ENCODE assay signal across 18 cellular contexts in genomic region chr10:14671383-14671782, GRCh38.
DNase-seq lines count a peak whose midpoint lies in the region; ATAC-seq, FAIRE-seq and TF ChIP-seq lines count a peak whose summit lies in the region.
"Had no signal": no experiment of that assay in that cellular context is flagged by ENCODE, and none has a peak within 500 bp of the region (broad histone marks: within the 10 kb centered on the region; RNA-seq: fewer than 3 reads in every experiment).

No MANE protein-coding gene starts in this region.

- no peak overlapping the region for H4K5ac ChIP-seq in H9 (ENCODE audit: insufficient read length, low read depth, low read length)

- H3K23me2 ChIP-seq in H9 (ENCODE audit: insufficient read length, low read depth, low read length, poor library complexity, severe bottlenecking), result no peaks in the 10 kb centered on the region

- H3K14ac ChIP-seq in H9 (ENCODE audit: insufficient read depth, low read length), result no peak overlapping the region

- H3K4me1 Mint-ChIP-seq in H9, result peaks cover 24 to 31% of the 10 kb centered on the region in 2 experiments

- H3K27me3 Mint-ChIP-seq in H9 (ENCODE audit: low read depth), result peaks cover 15% of the 10 kb centered on the region
- H3K27me3 Mint-ChIP-seq: memory B cell; stimulated activated naive CD8-positive, alpha-beta T cell treated with anti-CD3 and anti-CD28 coated beads, Interleukin-15, Interleukin-2, amounts not matched to agents 100 ng/mL and 50 ng/mL, for 24 hours had no signal

- no peak overlapping the region for H3K4me2 ChIP-seq in H9 (ENCODE audit: insufficient read depth, insufficient read length, low read length)
- peak overlapping the region; percentile 63 for H3K4me2 ChIP-seq in hepatocyte
- H3K4me2 ChIP-seq: BLaER1 treated with 17β-estradiol and CSF1 and Interleukin-3, amounts not matched to agents 10 nM and 100 nM had no signal

- H2AFZ ChIP-seq in H9 (ENCODE audit: low read length) (no peak overlapping the region), hepatocyte (no peak overlapping the region)

- no peak for TF ChIP-seq POLR2A in transverse colon (IDR thresholded peaks at IDR 0.05)
- no peak for TF ChIP-seq POLR2A in H54 (IDR thresholded peaks at IDR 0.05; ENCODE audit: low read depth, low read length)

- H3K79me2 ChIP-seq in H9 (ENCODE audit: insufficient read depth, low read length) (no peaks in the 10 kb centered on the region), hepatocyte (no peaks in the 10 kb centered on the region)

- no peak overlapping the region for H4K91ac ChIP-seq in H9 (ENCODE audit: insufficient read length, low read depth, low read length)

- no peaks in the 10 kb centered on the region for H3K9me2 ChIP-seq in hepatocyte (replicated peaks; ENCODE audit: insufficient read depth)

- H2BK20ac ChIP-seq in H9 (ENCODE audit: low read depth, low read length, poor library complexity, severe bottlenecking), result no peak overlapping the region

- H4K8ac ChIP-seq in H9 (replicated peaks; ENCODE audit: insufficient read length, low read depth, low read length), result peak overlapping the region; percentile 30

- H3K9me3 ChIP-seq in H9 (ENCODE audit: control insufficient read depth, low read depth, low read length) (no peaks in the 10 kb centered on the region), SJSA1 (replicated peaks) (no peaks in the 10 kb centered on the region), hepatocyte (ENCODE audit: low read depth) (no peaks in the 10 kb centered on the region), transverse colon (no peaks in the 10 kb centered on the region)

- H3K4me1 ChIP-seq in H9 (ENCODE audit: insufficient read depth, low read length) (peaks cover 4% of the 10 kb centered on the region; the same call in 1 of the 2 replicates), SJSA1 (replicated peaks) (peaks cover 13% of the 10 kb centered on the region), hepatocyte (ENCODE audit: insufficient read depth) (peaks cover 40% of the 10 kb centered on the region), transverse colon (peaks cover 0 to 47% (median 29%) of the 10 kb centered on the region in 4 donors)

- H3T11ph ChIP-seq in H9 (ENCODE audit: low read length), result no peak overlapping the region

- TF ChIP-seq EP300 in transverse colon (IDR thresholded peaks at IDR 0.05; ENCODE audit: low read depth), result no peak

- H3K56ac ChIP-seq in H9 (ENCODE audit: insufficient read length, low read depth, low read length), result no peak overlapping the region

- H3K18ac ChIP-seq in H9 (ENCODE audit: insufficient read length, low read depth, low read length), result no peak overlapping the region

- H3K36me3 ChIP-seq in SJSA1 (no peaks in the 10 kb centered on the region), hepatocyte (replicated peaks; ENCODE audit: insufficient read depth, low read depth) (no peaks in the 10 kb centered on the region), transverse colon (no peaks in the 10 kb centered on the region)

- H3K36me3 Mint-ChIP-seq in H9 (ENCODE audit: insufficient read depth in 1 of 3, low read depth in 3 of 3), result peaks cover 0 to 1% (median 0%) of the 10 kb centered on the region in 3 experiments; a peak in 1 of 7 replicates
- H3K36me3 Mint-ChIP-seq: activated naive CD4-positive, alpha-beta T cell treated with anti-CD3 and anti-CD28 coated beads, Interleukin-2, amount 10 ng/mL, durations not matched to agents 7 days and 5 days had no signal

- H4K20me1 ChIP-seq in H9 (ENCODE audit: control insufficient read depth, insufficient read depth, insufficient read length), result no peaks in the 10 kb centered on the region
- no peaks in the 10 kb centered on the region for H4K20me1 ChIP-seq in hepatocyte (ENCODE audit: insufficient read depth, poor library complexity, severe bottlenecking)
- H4K20me1 ChIP-seq: BLaER1 treated with 17β-estradiol and CSF1 and Interleukin-3, amounts not matched to agents 10 nM and 100 nM had no signal

- H3K27ac Mint-ChIP-seq in H9, result no peak overlapping the region
- H3K27ac Mint-ChIP-seq: activated naive CD4-positive, alpha-beta T cell treated with anti-CD3 and anti-CD28 coated beads, Interleukin-2, amount 10 ng/mL, durations not matched to agents 7 days and 5 days; memory B cell; stimulated activated naive CD8-positive, alpha-beta T cell treated with anti-CD3 and anti-CD28 coated beads, Interleukin-15, Interleukin-2, amounts not matched to agents 100 ng/mL and 50 ng/mL, for 24 hours; T-helper 2 cell treated with Interferon-gamma antibody and Interleukin-4, amounts not matched to agents 5 μg/mL and 100 μg/mL, for 36 hours had no signal

- no peak overlapping the region for H3K23ac ChIP-seq in H9 (ENCODE audit: insufficient read length, low read depth, low read length)

- no peak overlapping the region for H3K27ac ChIP-seq in H9 (ENCODE audit: insufficient read length, low read depth, low read length)
- peak overlapping the region; percentile 46 for H3K27ac ChIP-seq in SJSA1
- peak overlapping the region; percentile 87 for H3K27ac ChIP-seq in hepatocyte
- peak overlapping the region; percentile 63 to 78 (median 74) for H3K27ac ChIP-seq in transverse colon
- H3K27ac ChIP-seq: BLaER1 treated with 17β-estradiol and CSF1 and Interleukin-3, amounts not matched to agents 10 nM and 100 nM had no signal

- DNase-seq in H9 (peak; percentile 79), SJSA1 (ENCODE audit: low read depth in 1 of 2, low spot score in 2 of 2) (peak in 1 of 2 experiments; percentile 46), hepatocyte (ENCODE audit: low spot score) (peak; percentile 38), transverse colon (no peak), H54 (ENCODE audit: insufficient read length, low spot score) (no peak)
- DNase-seq: activated CD4-positive, alpha-beta T cell treated with anti-CD3 and anti-CD28 coated beads for 48 hours; activated naive CD4-positive, alpha-beta T cell treated with anti-CD3 and anti-CD28 coated beads, Interleukin-2, amount 10 ng/mL, durations not matched to agents 7 days and 5 days; activated T-cell treated with anti-CD3 and anti-CD28 coated beads for 4 hours; NCI-H1694 treated with DMSO at 0.1 percent for 48 hours; NCI-H446; stimulated activated CD4-positive, alpha-beta T cell treated with anti-CD3 and anti-CD28 coated beads, Interleukin-15, amount 100 ng/mL, for 24 hours had no signal

- H3K9ac ChIP-seq in H9 (ENCODE audit: extremely low read depth, insufficient read length, low read length), result no peak overlapping the region
- H3K9ac ChIP-seq: BLaER1 treated with 17β-estradiol and CSF1 and Interleukin-3, amounts not matched to agents 10 nM and 100 nM had no signal

- WGBS in H9 (ENCODE audit: extremely low coverage, insufficient read length, low lambda C conversion rate), result no CpG with 5 or more reads among the region's 5 CpGs
- WGBS in hepatocyte (ENCODE audit: low lambda C conversion rate, missing lambda C conversion rate), result 53% methylated on average over 5 of the region's 5 CpGs
- 69 to 85% methylated on average over 2 to 5 of the region's 5 CpGs for WGBS in transverse colon (ENCODE audit: low coverage in 1 of 2), 2 donors

- no peak overlapping the region for H3K4me3 Mint-ChIP-seq in H9
- H3K4me3 Mint-ChIP-seq: activated naive CD4-positive, alpha-beta T cell treated with anti-CD3 and anti-CD28 coated beads, Interleukin-2, amount 10 ng/mL, durations not matched to agents 7 days and 5 days; memory B cell; stimulated activated naive CD8-positive, alpha-beta T cell treated with anti-CD3 and anti-CD28 coated beads, Interleukin-15, Interleukin-2, amounts not matched to agents 100 ng/mL and 50 ng/mL, for 24 hours; T-helper 2 cell treated with Interferon-gamma antibody and Interleukin-4, amounts not matched to agents 5 μg/mL and 100 μg/mL, for 36 hours had no signal

- H3K79me1 ChIP-seq in H9 (ENCODE audit: insufficient read depth, low read depth, low read length, poor library complexity, severe bottlenecking), result no peaks in the 10 kb centered on the region

- H2BK120ac ChIP-seq in H9 (ENCODE audit: low read depth, low read length, poor library complexity, severe bottlenecking), result no peak overlapping the region

- no peak overlapping the region for H2BK15ac ChIP-seq in H9 (ENCODE audit: low read depth, low read length)

- H3K4me3 ChIP-seq in SJSA1 (no peak overlapping the region), hepatocyte (no peak overlapping the region), transverse colon (no peak overlapping the region)
- H3K4me3 ChIP-seq: BLaER1 treated with 17β-estradiol and CSF1 and Interleukin-3, amounts not matched to agents 10 nM and 100 nM; coronary artery had no signal

- TF ChIP-seq CTCF in H9 (conservative IDR thresholded peaks at IDR 0.05) (no peak), hepatocyte (IDR thresholded peaks at IDR 0.05; ENCODE audit: poor library complexity) (no peak), transverse colon (IDR thresholded peaks at IDR 0.05) (no peak)

- no peak overlapping the region for H2BK5ac ChIP-seq in H9 (ENCODE audit: insufficient read length, low read length)

- H3K27me3 ChIP-seq in H9 (ENCODE audit: insufficient read depth, low read length) (no peaks in the 10 kb centered on the region), SJSA1 (replicated peaks) (no peaks in the 10 kb centered on the region; the same call in none of the 2 replicates), hepatocyte (no peaks in the 10 kb centered on the region), transverse colon (no peaks in the 10 kb centered on the region)
- H3K27me3 ChIP-seq: BLaER1 treated with 17β-estradiol and CSF1 and Interleukin-3, amounts not matched to agents 10 nM and 100 nM had no signal

- H3K4ac ChIP-seq in H9 (ENCODE audit: low read depth, low read length), result no peak overlapping the region

- in situ Hi-C loops in transverse colon (cut with MboI; ENCODE audit: low pct_ligation_motif_present in 1 of 4, low pct_unique_long_range_greater_than_20kb in 1 of 4, low sequenced_read_pairs in 3 of 4), result no loop called here

- FAIRE-seq in H54 (lab: Jason Lieb, UNC), result no peak

- intact Hi-C loops in transverse colon (cut with DNase I; ENCODE audit: low total_unique reads), result no loop called here

- ATAC-seq in HG02973 (IDR thresholded peaks at IDR 0.05; ENCODE audit: unreplicated experiment) (no peak), GM18498 (IDR thresholded peaks at IDR 0.05; ENCODE audit: unreplicated experiment) (no peak)

- no peak overlapping the region for H2AK5ac ChIP-seq in H9 (ENCODE audit: insufficient read length, low read length)

- peaks cover 0 to 2% of the 10 kb centered on the region in 2 experiments; a peak in 3 of 5 replicates for H3K9me3 Mint-ChIP-seq in H9

- no peak overlapping the region for H2BK12ac ChIP-seq in H9 (ENCODE audit: insufficient read length, low read depth, low read length)

Comparison
In these comparisons a context has a peak if more than half of its experiments do, and no peak if none do; other contexts are left out.
1. DNase-seq: peak in H9 (single experiment) and hepatocyte (single experiment); none in transverse colon (single experiment) and H54 (single experiment).